Comparison of ENCODE assay signal across 8 cellular contexts in the genomic region with DNA sequence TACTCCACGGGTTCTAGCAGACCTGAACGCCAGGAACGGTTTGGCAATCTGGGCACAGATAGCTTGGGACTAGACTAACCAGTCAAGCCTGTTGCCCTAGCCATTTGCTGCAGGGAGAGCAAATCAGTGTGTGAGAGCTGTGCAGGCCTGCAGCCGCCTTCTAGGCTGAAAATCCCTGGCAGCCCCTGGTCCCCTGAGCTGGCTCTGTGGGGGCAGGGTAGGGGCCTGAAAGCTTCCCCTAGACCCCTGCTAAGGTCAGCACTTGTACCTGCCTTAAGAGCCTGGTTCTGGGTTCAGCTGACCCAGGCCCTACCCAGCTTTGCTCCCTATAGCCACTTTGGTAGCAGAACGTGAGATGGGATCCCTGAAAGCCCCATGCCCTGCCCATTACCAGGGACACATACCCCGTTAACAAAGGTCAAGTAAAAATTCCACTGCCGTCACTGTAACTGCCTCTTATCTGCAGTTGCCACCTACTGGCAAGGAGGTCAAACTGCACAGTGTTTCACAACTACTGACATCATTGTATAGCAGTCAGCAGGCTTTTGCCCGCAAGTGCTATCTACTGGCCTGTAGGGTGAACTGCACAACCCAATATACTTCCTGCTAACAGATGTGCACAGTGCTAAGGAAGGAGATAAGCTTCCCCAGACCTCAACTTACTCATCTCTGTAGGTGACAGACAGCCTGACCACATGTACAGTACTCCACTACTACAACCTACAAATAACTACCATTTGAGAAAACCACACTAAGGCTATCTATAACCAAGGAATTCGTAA.
DNase-seq lines count a peak whose midpoint lies in the region; ATAC-seq and TF ChIP-seq lines count a peak whose summit lies in the region.

No MANE protein-coding gene starts in this region.

- H3K4me1 ChIP-seq in CD8-positive, alpha-beta T cell (ENCODE audit: insufficient read depth, low read length) = peaks cover 9% of the 10 kb centered on the region

- peaks cover 16% of the 10 kb centered on the region for H3K4me1 Mint-ChIP-seq in CD8-positive, alpha-beta T cell (ENCODE audit: low read depth)
- peaks cover 8% of the 10 kb centered on the region for H3K4me1 Mint-ChIP-seq in activated T-helper 2 cell treated with anti-CD3 and anti-CD28 coated beads, Interferon-gamma antibody, Interleukin-2, Interleukin-4, amounts not matched to agents 10 μg/mL and 5 μg/mL and 100 μg/mL, durations not matched to agents 14 hours and 24 hours and 36 hours (ENCODE audit: low read depth)

- POLR2A ChIA-PET in CD8-positive, alpha-beta T cell (lab: Charles Lee) = interaction anchor here (0.5 to 0.7 kb wide), 2 partner anchors 71 to 200 kb away, joined by 3 to 5 read pairs; no protein-coding TSS in a partner anchor

- intact Hi-C loops in CD8-positive, alpha-beta T cell (cut with DNase I, micrococcal nuclease) = loop anchor here in 1 of 2 experiments (5.0 kb wide), 2 partner anchors 172 to 247 kb away; no protein-coding TSS in a partner anchor
- intact Hi-C loops in activated T-helper 2 cell treated with anti-CD3 and anti-CD28 coated beads, Interferon-gamma antibody, Interleukin-2, Interleukin-4, amounts not matched to agents 10 μg/mL and 5 μg/mL and 100 μg/mL, durations not matched to agents 14 hours and 24 hours and 36 hours (cut with micrococcal nuclease) = loop anchor here (5.0 kb wide), 1 partner anchor 92 kb away; no protein-coding TSS in a partner anchor

- peaks cover 3% of the 10 kb centered on the region for H3K36me3 Mint-ChIP-seq in CD8-positive, alpha-beta T cell
- H3K36me3 Mint-ChIP-seq in activated T-helper 2 cell treated with anti-CD3 and anti-CD28 coated beads, Interferon-gamma antibody, Interleukin-2, Interleukin-4, amounts not matched to agents 10 μg/mL and 5 μg/mL and 100 μg/mL, durations not matched to agents 14 hours and 24 hours and 36 hours (ENCODE audit: low read depth) = peaks cover 5% of the 10 kb centered on the region

- H3K27ac Mint-ChIP-seq in CD8-positive, alpha-beta T cell = peak overlapping the region; percentile 0
- no peak overlapping the region for H3K27ac Mint-ChIP-seq in activated T-helper 2 cell treated with anti-CD3 and anti-CD28 coated beads, Interferon-gamma antibody, Interleukin-2, Interleukin-4, amounts not matched to agents 10 μg/mL and 5 μg/mL and 100 μg/mL, durations not matched to agents 14 hours and 24 hours and 36 hours

- no peaks in the 10 kb centered on the region for H3K9me3 ChIP-seq in CD8-positive, alpha-beta T cell (ENCODE audit: low read length)

- CTCF ChIA-PET in CD8-positive, alpha-beta T cell (lab: Charles Lee) = interaction anchor here (0.6 to 2.8 kb wide), 31 partner anchors 9 to 357 kb away, joined by 3 to 17 read pairs (median 4); partner anchors contain the start of gene OLIG3

- no peak overlapping the region for H3K4me3 Mint-ChIP-seq in CD8-positive, alpha-beta T cell
- H3K4me3 Mint-ChIP-seq in activated T-helper 2 cell treated with anti-CD3 and anti-CD28 coated beads, Interferon-gamma antibody, Interleukin-2, Interleukin-4, amounts not matched to agents 10 μg/mL and 5 μg/mL and 100 μg/mL, durations not matched to agents 14 hours and 24 hours and 36 hours (ENCODE audit: low read depth) = no peak overlapping the region

- H3K27me3 Mint-ChIP-seq in CD8-positive, alpha-beta T cell (ENCODE audit: low read depth) = peaks cover 7% of the 10 kb centered on the region
- peaks cover 22% of the 10 kb centered on the region for H3K27me3 Mint-ChIP-seq in activated T-helper 2 cell treated with anti-CD3 and anti-CD28 coated beads, Interferon-gamma antibody, Interleukin-2, Interleukin-4, amounts not matched to agents 10 μg/mL and 5 μg/mL and 100 μg/mL, durations not matched to agents 14 hours and 24 hours and 36 hours (ENCODE audit: low read depth)

- no peaks in the 10 kb centered on the region for H3K36me3 ChIP-seq in CD8-positive, alpha-beta T cell (ENCODE audit: insufficient read depth, low read length)

- peak; percentile 99 for ATAC-seq in CD8-positive, alpha-beta T cell
- peak; percentile 100 for ATAC-seq in GM19351 (IDR thresholded peaks at IDR 0.05; ENCODE audit: unreplicated experiment)
- peak; percentile 100 for ATAC-seq in HG03280 (IDR thresholded peaks at IDR 0.05; ENCODE audit: unreplicated experiment)

- H3K27ac ChIP-seq in CD8-positive, alpha-beta T cell (ENCODE audit: low read depth, low read length) = no peak overlapping the region

- peak; percentile 61 for TF ChIP-seq CTCF in CD8-positive, alpha-beta T cell (IDR thresholded peaks at IDR 0.05)

- no peaks in the 10 kb centered on the region for H3K27me3 ChIP-seq in CD8-positive, alpha-beta T cell (ENCODE audit: insufficient read depth, low read length)

- DNase-seq in CD8-positive, alpha-beta T cell = peak in 6 of 7 experiments; percentile 26 to 64 (median 46)
- DNase-seq in RPMI7951 (ENCODE audit: low read depth) (peak; percentile 32), iPS-NIHi11 (ENCODE audit: low spot score) (peak; percentile 65), medulla oblongata (ENCODE audit: extremely low spot score) (no peak)
- peak; percentile 51 for DNase-seq in activated T-helper 2 cell treated with anti-CD3 and anti-CD28 coated beads, Interferon-gamma antibody, Interleukin-2, Interleukin-4, amounts not matched to agents 10 μg/mL and 5 μg/mL and 100 μg/mL, durations not matched to agents 14 hours and 24 hours and 36 hours (ENCODE audit: low spot score)
- peak; percentile 9 for DNase-seq in stimulated activated CD8-positive, alpha-beta memory T cell treated with anti-CD3 and anti-CD28 coated beads, Interleukin-4, amount 100 ng/mL, for 24 hours (ENCODE audit: low read depth)

- peaks cover 19% of the 10 kb centered on the region for H3K9me3 Mint-ChIP-seq in CD8-positive, alpha-beta T cell
- peaks cover 29% of the 10 kb centered on the region for H3K9me3 Mint-ChIP-seq in activated T-helper 2 cell treated with anti-CD3 and anti-CD28 coated beads, Interferon-gamma antibody, Interleukin-2, Interleukin-4, amounts not matched to agents 10 μg/mL and 5 μg/mL and 100 μg/mL, durations not matched to agents 14 hours and 24 hours and 36 hours

- H3K4me3 ChIP-seq in CD8-positive, alpha-beta T cell (ENCODE audit: low read depth, low read length) = no peak overlapping the region
